ENCODE assay signal across 8 cellular contexts in genomic region chr4:183261953-183262775, GRCh38. TPM values are rescaled to one million over a fixed set of nuclear protein-coding genes. Genes with fewer than 3 reads are reported as not detected.
DNase-seq lines count a peak whose midpoint lies in the region; ATAC-seq and TF ChIP-seq lines count a peak whose summit lies in the region.

No MANE protein-coding gene starts in this region.

- H3K27me3 ChIP-seq in colonic mucosa (no peaks in the 10 kb centered on the region), left lung (no peaks in the 10 kb centered on the region)

- DNase-seq in AG09309 (ENCODE audit: low read depth) (no peak), NCI-H345 (lab: John Stamatoyannopoulos, UW) (peak; percentile 62), colonic mucosa (peak; percentile 87), left lung (peak in 1 of 2 donors; percentile 80)
- peak; percentile 87 for DNase-seq in activated CD4-positive, alpha-beta T cell treated with anti-CD3 and anti-CD28 coated beads for 48 hours
- DNase-seq in stimulated activated CD4-positive, alpha-beta T cell treated with anti-CD3 and anti-CD28 coated beads, Interleukin-4, amount 100 ng/mL, for 48 hours (ENCODE audit: low read depth in 2 of 2), result peak; percentile 71 to 79

- H3K9ac ChIP-seq in colonic mucosa (ENCODE audit: low read depth in 2 of 2, low read length in 2 of 2), result no peak overlapping the region

- H3K4me1 ChIP-seq in colonic mucosa (no peaks in the 10 kb centered on the region), left lung (peaks cover 9 to 19% of the 10 kb centered on the region in 2 donors)

- H3K9me3 ChIP-seq in colonic mucosa (no peaks in the 10 kb centered on the region), left lung (no peaks in the 10 kb centered on the region)

- H3K36me3 ChIP-seq in colonic mucosa (no peaks in the 10 kb centered on the region), left lung (peaks cover 0 to 21% of the 10 kb centered on the region in 2 donors)

- intact Hi-C loops in colonic mucosa (cut with DNase I), result loop anchor here (2.0 to 10.0 kb wide), 5 partner anchors 143 to 777 kb away; no protein-coding TSS in a partner anchor
- intact Hi-C loops in left lung (cut with DNase I), result no loop called here

- peak overlapping the region; percentile 30 for H3K27ac ChIP-seq in colonic mucosa
- H3K27ac ChIP-seq in left lung, result peak overlapping the region; percentile 15 to 40

- ATAC-seq in GM18870 (IDR thresholded peaks at IDR 0.05; ENCODE audit: unreplicated experiment) (peak; percentile 87), HG03103 (IDR thresholded peaks at IDR 0.05; ENCODE audit: low read depth, unreplicated experiment) (peak; percentile 87), left lung (peak; percentile 96)

- peak; percentile 86 for TF ChIP-seq CTCF in AG09309 (IDR thresholded peaks at IDR 0.05; ENCODE audit: control insufficient read depth, insufficient read depth, low read depth, low read length, missing control alignments)
- TF ChIP-seq CTCF in colonic mucosa (IDR thresholded peaks at IDR 0.05), result peak; percentile 70
- TF ChIP-seq CTCF in left lung (IDR thresholded peaks at IDR 0.05), result peak; percentile 68 to 78

- H3K4me3 ChIP-seq in AG09309 (ENCODE audit: control insufficient read depth, low read depth, low read length) (no peak overlapping the region), colonic mucosa (no peak overlapping the region), left lung (no peak overlapping the region)

RNA-seq across cellular contexts. Expression of gene CLDN22, which starts 57.9 kb away (rescaled TPM):
- total RNA-seq in colonic mucosa (not detected), left lung (not detected)
